ENCODE assay signal across 16 cellular contexts in the genomic region with DNA sequence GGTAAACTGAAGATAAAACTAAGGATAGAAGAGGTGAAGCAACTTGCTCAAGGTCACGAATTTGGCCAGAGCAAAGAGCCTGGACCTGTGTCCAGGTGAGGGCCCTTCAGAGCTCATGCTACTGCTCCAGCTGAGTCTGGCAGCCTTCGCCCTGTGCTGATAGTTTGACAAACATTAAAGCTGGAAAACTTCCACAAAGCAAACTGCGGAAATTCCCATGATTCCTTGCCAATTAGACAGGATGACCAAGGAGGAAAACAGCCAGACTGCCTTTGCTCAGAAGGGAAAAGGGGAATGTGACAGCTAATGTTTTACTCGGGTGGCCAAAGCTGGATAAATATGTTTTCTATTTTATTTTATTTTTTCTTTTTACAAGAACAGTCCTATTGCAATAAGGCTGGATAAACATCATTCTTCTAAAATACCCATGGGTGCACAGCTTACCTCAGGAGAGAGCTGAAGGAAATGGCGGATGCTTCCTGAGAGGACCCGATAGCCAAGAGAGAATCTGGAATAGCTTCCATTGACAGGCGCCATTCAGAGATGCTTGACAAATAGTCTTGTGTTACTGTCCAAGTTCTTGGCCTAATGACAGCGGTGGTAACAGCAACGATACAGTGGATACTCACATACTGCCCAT. TPM values are rescaled to one million over a fixed set of nuclear protein-coding genes. Genes with fewer than 3 reads are reported as not detected.
DNase-seq lines count a peak whose midpoint lies in the region; ATAC-seq and TF ChIP-seq lines count a peak whose summit lies in the region.
"Had no signal": no experiment of that assay in that cellular context is flagged by ENCODE, and none has a peak within 500 bp of the region (broad histone marks: within the 10 kb centered on the region; RNA-seq: fewer than 3 reads in every experiment).

No MANE protein-coding gene starts in this region.

- H3K4me3 ChIP-seq in tibial artery (peak overlapping the region in 1 of 2 donors; percentile 13), SJCRH30 (no peak overlapping the region)

- DNase-seq in M059J (ENCODE audit: low read depth) (peak; percentile 34), dermis blood vessel endothelial cell (peak; percentile 64), left lobe of liver (ENCODE audit: low spot score) (peak; percentile 86), tibial artery (peak in 1 of 2 donors; percentile 40), nucleus accumbens (lab: John Stamatoyannopoulos, UW) (no peak), SJCRH30 (no peak)
- DNase-seq: activated CD4-positive, CD25-positive, alpha-beta regulatory T cell; activated CD8-positive, alpha-beta memory T cell treated with anti-CD3 and anti-CD28 coated beads, Interleukin-2, amount 50 U/mL, for 48 hours; activated naive CD8-positive, alpha-beta T cell treated with anti-CD3 and anti-CD28 coated beads, Interleukin-2, amount 10 ng/mL, durations not matched to agents 7 days and 5 days; dorsolateral prefrontal cortex; naive thymus-derived CD8-positive, alpha-beta T cell; NCI-H2171 treated with DMSO at 0.1 percent for 48 hours had no signal

- peak; percentile 82 for ATAC-seq in left lobe of liver
- no peak for ATAC-seq in HG02623 (IDR thresholded peaks at IDR 0.05; ENCODE audit: unreplicated experiment)
- ATAC-seq: HCT116; naive thymus-derived CD8-positive, alpha-beta T cell had no signal

- H3K4me1 ChIP-seq in tibial artery (peaks cover 0 to 45% (median 22%) of the 10 kb centered on the region in 4 donors), SJCRH30 (no peaks in the 10 kb centered on the region)

- H3K27ac ChIP-seq in tibial artery, result peak overlapping the region; percentile 54 to 67
- no peak overlapping the region for H3K27ac ChIP-seq in SJCRH30
- H3K27ac ChIP-seq: dorsolateral prefrontal cortex had no signal

- H3K36me3 ChIP-seq in tibial artery, result no peaks in the 10 kb centered on the region
- no peaks in the 10 kb centered on the region for H3K36me3 ChIP-seq in SJCRH30

- H3K9me3 ChIP-seq in tibial artery (no peaks in the 10 kb centered on the region), SJCRH30 (replicated peaks) (no peaks in the 10 kb centered on the region)

- intact Hi-C loops in tibial artery (cut with DNase I; ENCODE audit: low total_unique reads), result no loop called here

- H3K27me3 ChIP-seq in tibial artery (no peaks in the 10 kb centered on the region), SJCRH30 (no peaks in the 10 kb centered on the region)

- no peak for TF ChIP-seq CTCF in tibial artery (IDR thresholded peaks at IDR 0.05)

RNA-seq across cellular contexts. Expression of a gene that starts 5.3 kb away (rescaled TPM):
- 0.15 TPM in 1 of 2 replicates, not detected in the other for total RNA-seq in M059J (2014; rRNA removed; shearing (Covaris generic))
- not detected in 2 replicates for total RNA-seq in dermis blood vessel endothelial cell
- not detected for total RNA-seq in left lobe of liver
- total RNA-seq in SJCRH30 (2014; rRNA removed; shearing (Covaris generic)), result not detected in 2 replicates
- total RNA-seq: activated naive CD8-positive, alpha-beta T cell treated with anti-CD3 and anti-CD28 coated beads, Interleukin-2, amount 10 ng/mL, durations not matched to agents 7 days and 5 days; dorsolateral prefrontal cortex; HT-29; naive thymus-derived CD8-positive, alpha-beta T cell; subcutaneous adipose tissue had no signal

Comparison
In these comparisons a context has a peak if more than half of its experiments do, and no peak if none do; other contexts are left out.
1. DNase-seq: peak in M059J (single experiment), dermis blood vessel endothelial cell (single experiment) and left lobe of liver (single experiment); none in nucleus accumbens (0 of 56) and SJCRH30 (0 of 2).